21 cellular contexts compared by ENCODE assay signal in genomic region chr10:75074711-75075445, GRCh38. TPM values are rescaled to one million over a fixed set of nuclear protein-coding genes. Genes with fewer than 3 reads are reported as not detected.
DNase-seq lines count a peak whose midpoint lies in the region; ATAC-seq and TF ChIP-seq lines count a peak whose summit lies in the region.
"Had no signal": no experiment of that assay in that cellular context is flagged by ENCODE, and none has a peak within 500 bp of the region (broad histone marks: within the 10 kb centered on the region; RNA-seq: fewer than 3 reads in every experiment).

No MANE protein-coding gene starts in this region.

- peaks cover 16% of the 10 kb centered on the region for H3K4me1 Mint-ChIP-seq in central memory CD8-positive, alpha-beta T cell
- peaks cover 13 to 20% of the 10 kb centered on the region in 2 donors for H3K4me1 Mint-ChIP-seq in natural killer cell

- H3K27ac Mint-ChIP-seq in central memory CD8-positive, alpha-beta T cell (ENCODE audit: low read depth) = peak overlapping the region; percentile 68
- peak overlapping the region; percentile 47 to 78 for H3K27ac Mint-ChIP-seq in natural killer cell
- H3K27ac Mint-ChIP-seq: HFFc6 had no signal

- ATAC-seq in central memory CD8-positive, alpha-beta T cell (replicated peaks; ENCODE audit: extremely low read depth, poor library complexity, severe bottlenecking) = no peak
- ATAC-seq in natural killer cell = peak in 2 of 3 donors; percentile 24 to 29

- H3K4me3 Mint-ChIP-seq in central memory CD8-positive, alpha-beta T cell = no peak overlapping the region
- H3K4me3 Mint-ChIP-seq in natural killer cell = peak overlapping the region; percentile 43
- H3K4me3 Mint-ChIP-seq: CD4-positive, CD25-positive, alpha-beta regulatory T cell; HFFc6 had no signal

- no peaks in the 10 kb centered on the region for H3K9me3 Mint-ChIP-seq in central memory CD8-positive, alpha-beta T cell
- no peaks in the 10 kb centered on the region for H3K9me3 Mint-ChIP-seq in natural killer cell
- H3K9me3 Mint-ChIP-seq: HFFc6 had no signal

- no peaks in the 10 kb centered on the region for H3K36me3 Mint-ChIP-seq in central memory CD8-positive, alpha-beta T cell (ENCODE audit: insufficient read depth)
- no peaks in the 10 kb centered on the region for H3K36me3 Mint-ChIP-seq in natural killer cell
- H3K36me3 Mint-ChIP-seq: CD4-positive, CD25-positive, alpha-beta regulatory T cell had no signal

- peak; percentile 41 for DNase-seq in activated CD8-positive, alpha-beta memory T cell treated with anti-CD3 and anti-CD28 coated beads for 24 hours
- DNase-seq in activated CD8-positive, alpha-beta memory T cell treated with anti-CD3 and anti-CD28 coated beads, Interleukin-2, amount 50 U/mL, for 4 hours = no peak
- DNase-seq in central memory CD8-positive, alpha-beta T cell (ENCODE audit: low spot score in 2 of 2) = no peak
- DNase-seq in natural killer cell (no peak), AML-193 (lab: John Stamatoyannopoulos, UW) (no peak), NCI-H69 (lab: John Stamatoyannopoulos, UW) (no peak), DMS 273 (lab: John Stamatoyannopoulos, UW; ENCODE audit: unreplicated experiment) (no peak)
- DNase-seq in stimulated activated CD4-positive, alpha-beta T cell treated with anti-CD3 and anti-CD28 coated beads, Interleukin-1b, Interleukin-23, amount 100 ng/mL, for 48 hours = no peak
- DNase-seq: 8988T; BE2C; CD4-positive, CD25-positive, alpha-beta regulatory T cell; DMS53; H7; HFFc6; NCI-H1417 treated with DMSO at 0.1 percent for 48 hours; NCI-H187 treated with DMSO at 0.1 percent for 48 hours; NCI-H2227 treated with DMSO at 0.1 percent for 48 hours; NCI-H510A treated with DMSO at 0.1 percent for 48 hours; NCI-H82; OCI-M1; Right ventricle myocardium superior had no signal

- no peaks in the 10 kb centered on the region for H3K27me3 Mint-ChIP-seq in central memory CD8-positive, alpha-beta T cell
- no peaks in the 10 kb centered on the region for H3K27me3 Mint-ChIP-seq in natural killer cell (ENCODE audit: low read depth in 2 of 2)
- H3K27me3 Mint-ChIP-seq: CD4-positive, CD25-positive, alpha-beta regulatory T cell had no signal

- TF ChIP-seq CTCF in natural killer cell (IDR thresholded peaks at IDR 0.05) = no peak

- intact Hi-C loops in natural killer cell (cut with micrococcal nuclease) = no loop called here

RNA-seq across cellular contexts. Expression of gene SAMD8, which starts 36.6 kb away (rescaled TPM):
- 10 to 100 TPM; 26.6 to 30.9 (median 29.6) TPM for total RNA-seq in natural killer cell
